Comparison of ENCODE assay signal across 18 cellular contexts in genomic region chr9:133950916-133951231, GRCh38. TPM values are rescaled to one million over a fixed set of nuclear protein-coding genes. Genes with fewer than 3 reads are reported as not detected.
DNase-seq lines count a peak whose midpoint lies in the region; ATAC-seq and TF ChIP-seq lines count a peak whose summit lies in the region.
"Had no signal": no experiment of that assay in that cellular context is flagged by ENCODE, and none has a peak within 500 bp of the region (broad histone marks: within the 10 kb centered on the region; RNA-seq: fewer than 3 reads in every experiment).

No MANE protein-coding gene starts in this region.

- no peak for TF ChIP-seq RAD21 in IMR-90 (IDR thresholded peaks at IDR 0.05; ENCODE audit: low read length)

- DNase-seq in AG04449 (ENCODE audit: low read depth, low spot score) (no peak), IMR-90 (no peak), dorsolateral prefrontal cortex (no peak), neural crest cell (ENCODE audit: low read depth, low spot score) (no peak), G401 (ENCODE audit: low spot score) (no peak)
- DNase-seq in activated CD4-positive, alpha-beta memory T cell treated with anti-CD3 and anti-CD28 coated beads for 36 hours, result no peak
- DNase-seq: activated CD4-positive, CD25-positive, alpha-beta regulatory T cell; COR-L47; MG63; naive thymus-derived CD4-positive, alpha-beta T cell; NCI-H446; T-cell had no signal

- in situ Hi-C loops in IMR-90 (cut with MboI; ENCODE audit: low sequenced_read_pairs), result no loop called here
- in situ Hi-C loops in G401 (cut with HindIII; ENCODE audit: low sequenced_read_pairs), result no loop called here

- H3K4me3 ChIP-seq in AG04449 (ENCODE audit: low read depth, low read length) (peak overlapping the region; percentile 29), IMR-90 (ENCODE audit: insufficient read depth, low read depth, low read length) (no peak overlapping the region; the same call in 1 of the 2 replicates), dorsolateral prefrontal cortex (peak overlapping the region in 8 of 59 donors; percentile 0 to 31 (median 18))
- H3K4me3 ChIP-seq: adrenal gland, left lung, MG63 had no signal

- WGBS in IMR-90 (ENCODE audit: extremely low coverage in 2 of 2, insufficient read length in 1 of 2), 2 experiments, result 0% methylated on average over 2 of the region's 10 CpGs; no CpG with 5 or more reads in 1 of the 2 experiments

- TF ChIP-seq POLR2A in IMR-90 (IDR thresholded peaks at IDR 0.05; ENCODE audit: low read depth, low read length), result no peak

- H3K9ac ChIP-seq in IMR-90 (ENCODE audit: low read depth, low read length), result no peak overlapping the region

- no peak for TF ChIP-seq CTCF in AG04449 (IDR thresholded peaks at IDR 0.05; ENCODE audit: insufficient read depth, low read length, missing control alignments)
- TF ChIP-seq CTCF in IMR-90 (conservative IDR thresholded peaks at IDR 0.05; ENCODE audit: low read depth, low read length), result no peak
- no peak for TF ChIP-seq CTCF in dorsolateral prefrontal cortex (IDR thresholded peaks at IDR 0.05 in 54 of 56, conservative IDR thresholded peaks at IDR 0.05 in 2 of 56; ENCODE audit: low read depth in 1 of 56, partially characterized antibody in 56 of 56)
- no peak for TF ChIP-seq CTCF in neural crest cell (conservative IDR thresholded peaks at IDR 0.05)

- no peak overlapping the region for H3K23ac ChIP-seq in IMR-90 (ENCODE audit: low read depth, low read length)

- intact Hi-C loops in IMR-90 (cut with micrococcal nuclease) (no loop called here), dorsolateral prefrontal cortex (cut with DNase I) (no loop called here)
- intact Hi-C loops in activated CD4-positive, alpha-beta memory T cell treated with anti-CD3 and anti-CD28 coated beads for 36 hours (cut with micrococcal nuclease), result no loop called here

- no peak overlapping the region for H2BK120ac ChIP-seq in IMR-90 (ENCODE audit: low read depth, low read length)

- peaks cover 21 to 84% of the 10 kb centered on the region in 2 experiments for H3K79me1 ChIP-seq in IMR-90 (ENCODE audit: low read depth in 1 of 2, low read length in 2 of 2)

- dilution Hi-C loops in IMR-90 (cut with HindIII; ENCODE audit: low sequenced_read_pairs, unreplicated experiment), result no loop called here

- peak overlapping the region; percentile 64 for H3K27ac Mint-ChIP-seq in neural crest cell (ENCODE audit: unreplicated experiment)
- H3K27ac Mint-ChIP-seq in activated CD4-positive, alpha-beta memory T cell treated with anti-CD3 and anti-CD28 coated beads for 36 hours, result no peak overlapping the region
- H3K27ac Mint-ChIP-seq: naive thymus-derived CD4-positive, alpha-beta T cell; stimulated activated naive CD8-positive, alpha-beta T cell treated with anti-CD3 and anti-CD28 coated beads, Interleukin-15, Interleukin-2, amounts not matched to agents 100 ng/mL and 50 ng/mL, for 24 hours; T-cell had no signal

- H2AK9ac ChIP-seq in IMR-90 (replicated peaks; ENCODE audit: low read depth, low read length, poor library complexity), result no peak overlapping the region

- H4K5ac ChIP-seq in IMR-90 (ENCODE audit: low read depth, low read length), result no peak overlapping the region

- peaks cover 12% of the 10 kb centered on the region for H3K4me1 ChIP-seq in IMR-90 (ENCODE audit: control insufficient read depth, insufficient read depth, low read length)

- H4K20me1 ChIP-seq in IMR-90 (ENCODE audit: insufficient read depth, low read length), result peaks cover 72% of the 10 kb centered on the region

- no peaks in the 10 kb centered on the region for H3K27me3 Mint-ChIP-seq in neural crest cell (ENCODE audit: low read depth)
- no peaks in the 10 kb centered on the region for H3K27me3 Mint-ChIP-seq in activated CD4-positive, alpha-beta memory T cell treated with anti-CD3 and anti-CD28 coated beads for 36 hours
- H3K27me3 Mint-ChIP-seq: naive thymus-derived CD4-positive, alpha-beta T cell; stimulated activated naive CD8-positive, alpha-beta T cell treated with anti-CD3 and anti-CD28 coated beads, Interleukin-15, Interleukin-2, amounts not matched to agents 100 ng/mL and 50 ng/mL, for 24 hours; T-cell had no signal

- H3K36me3 Mint-ChIP-seq in neural crest cell (ENCODE audit: low read depth), result no peaks in the 10 kb centered on the region
- no peaks in the 10 kb centered on the region for H3K36me3 Mint-ChIP-seq in activated CD4-positive, alpha-beta memory T cell treated with anti-CD3 and anti-CD28 coated beads for 36 hours
- H3K36me3 Mint-ChIP-seq: naive thymus-derived CD4-positive, alpha-beta T cell; T-cell had no signal

- no peaks in the 10 kb centered on the region for H3K9me3 ChIP-seq in IMR-90 (ENCODE audit: control insufficient read depth, insufficient read depth, low read length)
- H3K9me3 ChIP-seq: adrenal gland, left lung, MG63 had no signal

- peak overlapping the region; percentile 36 for H3K4me2 ChIP-seq in IMR-90 (ENCODE audit: low read depth, low read length)

- peaks cover 42% of the 10 kb centered on the region for H3K4me1 Mint-ChIP-seq in neural crest cell
- peaks cover 14% of the 10 kb centered on the region for H3K4me1 Mint-ChIP-seq in activated CD4-positive, alpha-beta memory T cell treated with anti-CD3 and anti-CD28 coated beads for 36 hours (ENCODE audit: low read depth)

- no peak overlapping the region for H2AK5ac ChIP-seq in IMR-90 (ENCODE audit: low read depth, low read length)

- no peak overlapping the region for H2BK5ac ChIP-seq in IMR-90 (ENCODE audit: low read depth, low read length, poor library complexity, severe bottlenecking)

- H2AFZ ChIP-seq in IMR-90 (replicated peaks; ENCODE audit: low read length, poor library complexity), result peak overlapping the region; percentile 11

- ATAC-seq in IMR-90 (ENCODE audit: low read depth), result peak; percentile 44; the same call in 1 of the 2 replicates
- ATAC-seq in HG03045 (IDR thresholded peaks at IDR 0.05; ENCODE audit: unreplicated experiment), result no peak
- ATAC-seq in HG02798 (IDR thresholded peaks at IDR 0.05; ENCODE audit: poor library complexity, unreplicated experiment), result no peak
- ATAC-seq: HepG2; naive thymus-derived CD4-positive, alpha-beta T cell; T-cell had no signal

- POLR2A ChIA-PET in AG04449 (lab: Yijun Ruan, JAX) (no interaction called here), IMR-90 (lab: Charles Lee; ENCODE audit: unreplicated experiment) (no interaction called here)
- POLR2A ChIA-PET in activated CD4-positive, alpha-beta memory T cell treated with anti-CD3 and anti-CD28 coated beads for 36 hours (lab: Charles Lee), result no interaction called here

- no peak overlapping the region for H2BK20ac ChIP-seq in IMR-90 (ENCODE audit: low read depth, low read length)

- H4K91ac ChIP-seq in IMR-90 (ENCODE audit: insufficient read depth, low read depth, low read length), result no peak overlapping the region

- H3K36me3 ChIP-seq in IMR-90 (ENCODE audit: control insufficient read depth, insufficient read depth, low read length), result 0 out of 2 replicates have a peak, but pooled peaks cover 2% of the 10 kb centered on the region
- H3K36me3 ChIP-seq: adrenal gland, left lung, MG63 had no signal

- CTCF ChIA-PET in AG04449 (lab: Yijun Ruan, JAX), result interaction anchor here (0.8 to 1.2 kb wide), 2 partner anchors 42 to 43 kb away, joined by 3 to 4 read pairs; no protein-coding TSS in a partner anchor
- CTCF ChIA-PET in IMR-90 (lab: Yijun Ruan, JAX), result interaction anchor here (0.6 kb wide), 1 partner anchor 25 kb away, joined by 4 read pairs; no protein-coding TSS in a partner anchor
- CTCF ChIA-PET in activated CD4-positive, alpha-beta memory T cell treated with anti-CD3 and anti-CD28 coated beads for 36 hours (lab: Charles Lee), result no interaction called here

- H3K27me3 ChIP-seq in IMR-90 (ENCODE audit: control insufficient read depth, insufficient read depth, low read length), result no peaks in the 10 kb centered on the region
- H3K27me3 ChIP-seq in dorsolateral prefrontal cortex, result no peaks in the 10 kb centered on the region
- H3K27me3 ChIP-seq: adrenal gland, left lung, MG63 had no signal

- H3K27ac ChIP-seq in IMR-90 (ENCODE audit: insufficient read depth, low read length) (no peak overlapping the region), dorsolateral prefrontal cortex (peak overlapping the region in 38 of 59 donors; percentile 7 to 72 (median 54))

- 0 out of 4 replicates have a peak overlapping the region, but pooled peaks of 1 of the 2 experiments have one; percentile 9 for H4K8ac ChIP-seq in IMR-90 (ENCODE audit: low read depth in 2 of 2, low read length in 2 of 2)

- no peak overlapping the region for H2BK15ac ChIP-seq in IMR-90 (ENCODE audit: low read depth, low read length)

- no peak overlapping the region for H3K56ac ChIP-seq in IMR-90 (ENCODE audit: extremely low read depth, insufficient read depth, low read length)

- peak overlapping the region; percentile 22; the same call in 1 of the 2 replicates for H3K14ac ChIP-seq in IMR-90 (replicated peaks; ENCODE audit: low read depth, low read length)

- no TSS peak for BruUV-seq in IMR-90 (replicated peaks; lab: Mats Ljungman, UMichigan)

- H3K4ac ChIP-seq in IMR-90 (ENCODE audit: low read depth, low read length), result peak overlapping the region; percentile 36; the same call in 1 of the 2 replicates

- H3K9me3 Mint-ChIP-seq in neural crest cell, result no peaks in the 10 kb centered on the region
- no peaks in the 10 kb centered on the region for H3K9me3 Mint-ChIP-seq in activated CD4-positive, alpha-beta memory T cell treated with anti-CD3 and anti-CD28 coated beads for 36 hours
- H3K9me3 Mint-ChIP-seq: naive thymus-derived CD4-positive, alpha-beta T cell; stimulated activated naive CD8-positive, alpha-beta T cell treated with anti-CD3 and anti-CD28 coated beads, Interleukin-15, Interleukin-2, amounts not matched to agents 100 ng/mL and 50 ng/mL, for 24 hours; T-cell had no signal

- no peak overlapping the region for H3K18ac ChIP-seq in IMR-90 (ENCODE audit: low read depth, low read length)

- H3K4me3 Mint-ChIP-seq in neural crest cell, result peak overlapping the region; percentile 76
- H3K4me3 Mint-ChIP-seq in activated CD4-positive, alpha-beta memory T cell treated with anti-CD3 and anti-CD28 coated beads for 36 hours, result no peak overlapping the region
- H3K4me3 Mint-ChIP-seq: naive thymus-derived CD4-positive, alpha-beta T cell; stimulated activated naive CD8-positive, alpha-beta T cell treated with anti-CD3 and anti-CD28 coated beads, Interleukin-15, Interleukin-2, amounts not matched to agents 100 ng/mL and 50 ng/mL, for 24 hours; T-cell had no signal

- no peaks in the 10 kb centered on the region for H3K9me1 ChIP-seq in IMR-90 (ENCODE audit: insufficient read depth, low read length)

RNA-seq across cellular contexts. Expression of gene VAV2, which starts 41.2 kb away (rescaled TPM):
- total RNA-seq in IMR-90 (2012; rRNA removed) (9.7 and 10.8 TPM in 2 replicates), dorsolateral prefrontal cortex (10 to 100 TPM in 119 of 120 experiments, 1 to 10 TPM in 1; 8.9 to 27.9 (median 16.7) TPM), neural crest cell (40.6 and 47.0 TPM in 2 replicates)
- 13.4 and 13.5 TPM in 2 replicates for polyA plus RNA-seq in IMR-90 (2012; rRNA removed)
- 8.4 and 11.8 TPM in 2 replicates for polyA plus RNA-seq in IMR-90 (2012; cell fraction: cytosol; rRNA removed)
- polyA plus RNA-seq in IMR-90 (2012; cell fraction: nucleus; rRNA removed; ENCODE audit: low replicate concordance), result 22.6 and 33.8 TPM in 2 replicates
- 1 to 10 TPM; 4.5 to 5.3 TPM for total RNA-seq in activated CD4-positive, alpha-beta memory T cell treated with anti-CD3 and anti-CD28 coated beads for 36 hours
- total RNA-seq in G401 (2014; rRNA removed; shearing (Covaris generic)), result 18.9 and 21.4 TPM in 2 replicates
